24 cellular contexts compared by ENCODE assay signal in genomic region chr19:6510618-6511017, GRCh38. TPM values are rescaled to one million over a fixed set of nuclear protein-coding genes. Genes with fewer than 3 reads are reported as not detected.
"Had no signal": no experiment of that assay in that cellular context is flagged by ENCODE, and none has a peak within 500 bp of the region (broad histone marks: within the 10 kb centered on the region; RNA-seq: fewer than 3 reads in every experiment).

No MANE protein-coding gene starts in this region.

- H3K27ac ChIP-seq: colonic mucosa, hepatocyte, sigmoid colon, stomach had no signal

- H3K27me3 ChIP-seq: colonic mucosa, hepatocyte, sigmoid colon, stomach, testis, tibial nerve, upper lobe of right lung had no signal

- H3K9me3 ChIP-seq: colonic mucosa, sigmoid colon, stomach, testis, tibial nerve, upper lobe of right lung had no signal

- H3K27ac Mint-ChIP-seq: endodermal cell, nephron had no signal

- H2AFZ ChIP-seq: hepatocyte had no signal

- H3K4me3 Mint-ChIP-seq: endodermal cell, nephron had no signal

- ATAC-seq: left colon, left ventricle myocardium superior, upper lobe of right lung had no signal

- H3K4me1 Mint-ChIP-seq: endodermal cell, nephron had no signal

- H3K9me3 Mint-ChIP-seq: nephron had no signal

- H3K4me1 ChIP-seq: colonic mucosa, sigmoid colon had no signal

- DNase-seq: cerebellar nuclear complex; colonic mucosa; dermis blood vessel endothelial cell; effector CD4-positive, alpha-beta T cell; endodermal cell; foreskin melanocyte; head of caudate nucleus; kidney; left colon; left ventricle myocardium superior; mesenchymal stem cell; midbrain; sigmoid colon; stimulated activated CD4-positive, alpha-beta T cell treated with anti-CD3 and anti-CD28 coated beads, Interleukin-12 subunit alpha, Interleukin-12 subunit beta, amount 100 ng/mL, for 4 hours; stimulated activated naive CD4-positive, alpha-beta T cell; stomach; testis; upper lobe of right lung had no signal

- H3K36me3 ChIP-seq: colonic mucosa, sigmoid colon, stomach, tibial nerve, upper lobe of right lung had no signal

- H3K4me2 ChIP-seq: hepatocyte had no signal

- H3K4me3 ChIP-seq: colonic mucosa, hepatocyte, lung, sigmoid colon, skin epidermis, stomach, testis, tibial nerve, upper lobe of right lung had no signal

- H3K79me2 ChIP-seq: hepatocyte had no signal

RNA-seq across cellular contexts. Expression of gene TUBB4A, which starts 8.5 kb away (rescaled TPM):
- total RNA-seq: dermis blood vessel endothelial cell had no signal

RNA-seq across cellular contexts. Expression of gene TNFSF9, which starts 20.2 kb away (rescaled TPM):
- total RNA-seq: stomach had no signal

RNA-seq across cellular contexts. Expression of gene DENND1C, which starts 29.0 kb away (rescaled TPM):
- total RNA-seq: dermis blood vessel endothelial cell, pulmonary artery endothelial cell had no signal

RNA-seq across cellular contexts. Expression of gene CRB3, which starts 46.5 kb away (rescaled TPM):
- total RNA-seq: dermis blood vessel endothelial cell, left ventricle myocardium superior, tibial nerve had no signal
